ENCODE assay signal across 29 cellular contexts in the genomic region with DNA sequence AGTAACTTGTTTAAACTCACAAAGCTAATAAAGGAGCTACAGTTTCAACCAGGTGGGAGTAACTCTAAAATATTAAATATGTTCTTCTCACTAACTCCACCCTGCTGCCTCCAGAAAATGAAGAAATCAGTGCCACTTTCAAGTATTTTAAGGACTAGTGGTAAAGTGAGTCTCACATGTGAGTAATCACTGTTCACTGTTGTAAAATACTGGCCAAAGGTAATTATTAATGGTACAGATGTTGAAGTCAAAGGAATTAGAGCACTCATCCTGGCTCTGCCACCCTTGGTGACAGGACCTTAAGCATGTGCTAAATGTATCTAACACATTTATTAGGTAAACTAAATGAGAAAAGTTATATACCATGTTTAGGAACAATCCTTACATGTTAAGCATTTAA.
A peak's percentile ranks its signal among the peaks of the same experiment; 100 is the strongest.
DNase-seq lines count a peak whose midpoint lies in the region; FAIRE-seq lines count a peak whose summit lies in the region.
"Had no signal": no experiment of that assay in that cellular context is flagged by ENCODE, and none has a peak within 500 bp of the region (broad histone marks: within the 10 kb centered on the region; RNA-seq: fewer than 3 reads in every experiment).

No MANE protein-coding gene starts in this region.

- peak; percentile 92 for FAIRE-seq in RCC 7860 (lab: Jason Lieb, UNC)
- FAIRE-seq: A204.1, A549, D721Med had no signal

- peak; percentile 38 for DNase-seq in RCC 7860 (ENCODE audit: low spot score)
- DNase-seq in kidney tubule cell (ENCODE audit: low spot score), result peak; percentile 57
- peak; percentile 64 for DNase-seq in renal cortical epithelial cell (ENCODE audit: low read depth)
- no peak for DNase-seq in stimulated activated naive CD4-positive, alpha-beta T cell (lab: John Stamatoyannopoulos, UW)
- no peak for DNase-seq in SKM-1 treated with dmso at 0.1 percent for 144 hours (lab: John Stamatoyannopoulos, UW; ENCODE audit: unreplicated experiment)
- DNase-seq in activated CD8-positive, alpha-beta memory T cell treated with anti-CD3 and anti-CD28 coated beads for 24 hours, result no peak
- DNase-seq: 8988T; ACHN; AML-193; BE2C; C1 segment of cervical spinal cord; Caco-2; Calu3; CD4-positive, alpha-beta memory T cell; CD4-positive, alpha-beta T cell; CD4-positive, CD25-positive, alpha-beta regulatory T cell; CD8-positive, alpha-beta memory T cell; CD8-positive, alpha-beta T cell; COR-L47; DMS 273 treated with DMSO at 0.1 percent for 48 hours; DMS153; DMS53; DMS79; DMS79 treated with DMSO at 0.1 percent for 48 hours; DND-41; EL had no signal

Comparison
In these comparisons a context has a peak if more than half of its experiments do, and no peak if none do; other contexts are left out.
1. DNase-seq: peak in RCC 7860 (single experiment), kidney tubule cell (single experiment) and renal cortical epithelial cell (single experiment); none in stimulated activated naive CD4-positive, alpha-beta T cell (0 of 6), SKM-1 treated with dmso at 0.1 percent for 144 hours (single experiment) and activated CD8-positive, alpha-beta memory T cell treated with anti-CD3 and anti-CD28 coated beads for 24 hours (single experiment).